ENCODE assay signal across 8 cellular contexts in the genomic region with DNA sequence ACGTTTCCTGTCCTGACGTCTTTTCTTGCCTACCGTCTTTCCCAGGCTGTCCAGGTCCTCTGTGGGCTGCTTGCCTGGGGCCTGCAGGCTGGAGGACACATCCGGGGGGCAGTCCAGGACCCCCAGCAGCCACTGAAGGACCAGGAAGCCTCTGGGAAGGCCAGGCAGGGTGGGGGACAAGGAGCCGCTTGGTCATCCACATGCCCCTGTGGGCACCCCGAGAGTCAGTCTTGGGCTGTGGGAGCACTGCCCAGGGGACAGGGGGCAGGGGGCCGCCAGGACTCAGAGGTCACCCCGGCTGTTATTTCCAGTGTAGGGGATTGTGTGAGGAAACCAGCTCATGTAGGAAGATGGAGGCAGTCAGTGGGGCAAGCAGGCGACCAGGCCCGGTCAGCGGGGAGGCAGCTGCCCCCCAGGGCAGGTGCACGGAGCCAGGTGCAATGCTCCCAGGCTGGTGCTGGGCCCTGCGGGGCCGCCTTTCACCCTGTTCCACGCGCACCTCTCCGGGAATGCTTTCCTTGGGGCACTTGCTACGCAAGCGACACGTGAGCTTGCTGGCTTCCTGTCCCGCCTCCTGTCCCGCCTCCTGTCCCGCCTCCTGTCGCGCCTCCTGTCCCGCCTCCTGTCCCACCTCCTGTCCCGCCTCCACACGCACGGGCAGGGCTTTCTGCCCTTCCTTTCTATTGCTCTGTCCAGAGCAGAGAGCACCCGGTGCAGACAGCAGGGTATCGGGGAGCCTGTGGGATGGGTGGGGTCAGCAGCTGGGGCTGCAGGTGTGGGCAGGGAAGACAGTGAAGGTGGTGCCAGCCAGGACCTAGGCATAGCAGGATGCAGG. TPM values are rescaled to one million over a fixed set of nuclear protein-coding genes. Genes with fewer than 3 reads are reported as not detected.
DNase-seq lines count a peak whose midpoint lies in the region; ATAC-seq, FAIRE-seq and TF ChIP-seq lines count a peak whose summit lies in the region.

No MANE protein-coding gene starts in this region.

- H3K9ac ChIP-seq in keratinocyte (ENCODE audit: control insufficient read depth, extremely low read depth, insufficient read depth, low read length), result peak overlapping the region; percentile 67

- H3K4me3 ChIP-seq in GM12865 (ENCODE audit: low read depth, low read length) (peak overlapping the region; percentile 64), keratinocyte (ENCODE audit: control insufficient read depth in 2 of 3, extremely low read depth in 1 of 3, insufficient read depth in 2 of 3, low read depth in 1 of 3, low read length in 3 of 3) (peak overlapping the region; percentile 28 to 65 (median 54))

- FAIRE-seq in keratinocyte (lab: Jason Lieb, UNC), result peak; percentile 79

- peak overlapping the region; percentile 76 for H3K4me2 ChIP-seq in keratinocyte (ENCODE audit: control insufficient read depth, extremely low read depth, insufficient read depth, low read depth, low read length)

- H3K9me1 ChIP-seq in keratinocyte (ENCODE audit: control insufficient read depth, extremely low read depth, insufficient read depth, low read length), result no peaks in the 10 kb centered on the region

- TF ChIP-seq CTCF in GM12865 (IDR thresholded peaks at IDR 0.05; ENCODE audit: insufficient read depth, low read depth, low read length, missing control alignments) (no peak), keratinocyte (optimal IDR thresholded peaks at IDR 0.05 in 1 of 3, IDR thresholded peaks at IDR 0.05 in 1 of 3, conservative IDR thresholded peaks at IDR 0.05 in 1 of 3; ENCODE audit: extremely low read depth in 1 of 3, insufficient read depth in 2 of 3, low read length in 3 of 3) (no peak)

- no peaks in the 10 kb centered on the region for H3K27me3 ChIP-seq in keratinocyte (ENCODE audit: control insufficient read depth, extremely low read depth, insufficient read depth, low read length)

- DNase-seq in GM12865 (ENCODE audit: low read depth) (peak; percentile 93), NCI-H345 (lab: John Stamatoyannopoulos, UW) (peak; percentile 92), cerebellar cortex (ENCODE audit: low spot score) (peak; percentile 97), keratinocyte (ENCODE audit: low read depth, low spot score) (peak; percentile 74), NCI-H510A treated with DMSO at 0.1 percent for 48 hours (lab: John Stamatoyannopoulos, UW) (no peak)
- peak; percentile 84 for DNase-seq in activated CD4-positive, CD25-positive, alpha-beta regulatory T cell treated with anti-CD3 and anti-CD28 coated beads, Interleukin-2, amount 50 U/mL, for 72 hours
- peak; percentile 79 to 89 for DNase-seq in stimulated activated CD4-positive, alpha-beta T cell treated with anti-CD3 and anti-CD28 coated beads, Interleukin-12 subunit alpha, Interleukin-12 subunit beta, amount 100 ng/mL, for 24 hours (ENCODE audit: low read depth in 2 of 2)

- peak overlapping the region; percentile 84 for H2AFZ ChIP-seq in keratinocyte (ENCODE audit: control insufficient read depth, low read length)

- dilution Hi-C loops in keratinocyte (cut with MboI; ENCODE audit: extremely low pct_ligation_motif_present, low sequenced_read_pairs), result no loop called here

- H3K4me1 ChIP-seq in keratinocyte (ENCODE audit: control insufficient read depth, extremely low read depth, insufficient read depth, low read length), result peaks cover 6% of the 10 kb centered on the region

- H3K79me2 ChIP-seq in keratinocyte (ENCODE audit: control insufficient read depth, insufficient read depth, low read length), result no peaks in the 10 kb centered on the region

- no peaks in the 10 kb centered on the region for H4K20me1 ChIP-seq in keratinocyte (ENCODE audit: control insufficient read depth, extremely low read depth, insufficient read depth, low read length)

- H3K27ac ChIP-seq in keratinocyte (ENCODE audit: control insufficient read depth, insufficient read depth, low read length), result peak overlapping the region; percentile 54

- no peaks in the 10 kb centered on the region for H3K36me3 ChIP-seq in keratinocyte (ENCODE audit: control insufficient read depth in 2 of 2, extremely low read depth in 1 of 2, insufficient read depth in 2 of 2, low read length in 2 of 2)

- H3K9me3 ChIP-seq in keratinocyte (ENCODE audit: control insufficient read depth, low read depth, low read length), result no peaks in the 10 kb centered on the region

- peak; percentile 68 for ATAC-seq in HG03039 (IDR thresholded peaks at IDR 0.05; ENCODE audit: unreplicated experiment)

RNA-seq across cellular contexts. Expression of a gene that starts 39.5 kb away (rescaled TPM):
- polyA plus RNA-seq in keratinocyte, result not detected in 3 replicates
- not detected for polyA plus RNA-seq in keratinocyte (2011; ENCODE audit: low read depth)
- not detected in 2 replicates for polyA plus RNA-seq in keratinocyte (2011; cell fraction: cytosol; rRNA removed)
- not detected in 2 replicates for polyA plus RNA-seq in keratinocyte (2011; cell fraction: nucleus; rRNA removed)
- 0.08 TPM in 1 of 2 replicates, not detected in the other for polyA plus RNA-seq in keratinocyte (2012; ENCODE audit: low replicate concordance)
- not detected in 3 replicates for polyA minus RNA-seq in keratinocyte
- not detected for polyA minus RNA-seq in keratinocyte (2011; cell fraction: cytosol; rRNA and poly(A)+ RNA removed)
- not detected in 2 replicates for polyA minus RNA-seq in keratinocyte (2011; cell fraction: nucleus; rRNA and poly(A)+ RNA removed)

RNA-seq across cellular contexts. Expression of a gene that starts 47.0 kb away (rescaled TPM):
- polyA plus RNA-seq in keratinocyte, result 40.2 to 89.3 TPM (median 73.8 TPM) in 3 replicates
- polyA plus RNA-seq in keratinocyte (2011; ENCODE audit: low read depth), result 42.4 TPM
- polyA plus RNA-seq in keratinocyte (2011; cell fraction: cytosol; rRNA removed), result 59.4 and 104 TPM in 2 replicates
- polyA plus RNA-seq in keratinocyte (2011; cell fraction: nucleus; rRNA removed), result 61.6 and 80.3 TPM in 2 replicates
- 67.5 and 77.7 TPM in 2 replicates for polyA plus RNA-seq in keratinocyte (2012; ENCODE audit: low replicate concordance)
- 69.0 to 167 TPM (median 81.6 TPM) in 3 replicates for polyA minus RNA-seq in keratinocyte
- polyA minus RNA-seq in keratinocyte (2011; cell fraction: cytosol; rRNA and poly(A)+ RNA removed), result 104 TPM
- polyA minus RNA-seq in keratinocyte (2011; cell fraction: nucleus; rRNA and poly(A)+ RNA removed), result 34.6 and 41.6 TPM in 2 replicates
